Comparison of ENCODE assay signal across 17 cellular contexts in genomic region chr10:100742936-100743335, GRCh38. TPM values are rescaled to one million over a fixed set of nuclear protein-coding genes. Genes with fewer than 3 reads are reported as not detected.
"Had no signal": no experiment of that assay in that cellular context is flagged by ENCODE, and none has a peak within 500 bp of the region (broad histone marks: within the 10 kb centered on the region; RNA-seq: fewer than 3 reads in every experiment).

No MANE protein-coding gene starts in this region.

- H3K36me3 ChIP-seq: left lung, neutrophil, stomach had no signal

- H3K27ac ChIP-seq: epithelial cell of prostate, left lung, neutrophil, parathyroid adenoma, stomach had no signal

- H2AFZ ChIP-seq: parathyroid adenoma had no signal

- DNase-seq: activated effector memory CD4-positive, alpha-beta T cell treated with Interleukin-2 at 50 U/mL for 16 hours; aorta; left lung had no signal

- H3K4me3 Mint-ChIP-seq: activated CD4-positive, alpha-beta T cell treated with anti-CD3 and anti-CD28 coated beads, Interleukin-2, amount 10 ng/mL, durations not matched to agents 7 days and 5 days; activated naive CD4-positive, alpha-beta T cell treated with anti-CD3 and anti-CD28 coated beads, Interleukin-2, amount 10 ng/mL, durations not matched to agents 7 days and 5 days had no signal

- H3K36me3 Mint-ChIP-seq: stimulated activated effector memory CD8-positive, alpha-beta T cell treated with anti-CD3 and anti-CD28 coated beads, Interleukin-12 subunit alpha, Interleukin-12 subunit beta, amount 100 ng/mL, for 72 hours; type B pancreatic cell had no signal

- H3K4me1 ChIP-seq: parathyroid adenoma had no signal

- H3K79me2 ChIP-seq: parathyroid adenoma had no signal

- H3K4me3 ChIP-seq: left lung, stomach had no signal

- H3K9me3 Mint-ChIP-seq: activated CD4-positive, alpha-beta T cell treated with anti-CD3 and anti-CD28 coated beads, Interleukin-2, amount 10 ng/mL, durations not matched to agents 7 days and 5 days; activated naive CD4-positive, alpha-beta T cell treated with anti-CD3 and anti-CD28 coated beads, Interleukin-2, amount 10 ng/mL, durations not matched to agents 7 days and 5 days; effector memory CD8-positive, alpha-beta T cell; stimulated activated effector memory CD8-positive, alpha-beta T cell treated with anti-CD3 and anti-CD28 coated beads, Interleukin-12 subunit alpha, Interleukin-12 subunit beta, amount 100 ng/mL, for 72 hours; type B pancreatic cell had no signal

- H3K9ac ChIP-seq: parathyroid adenoma had no signal

- H3K27ac Mint-ChIP-seq: activated CD4-positive, alpha-beta T cell treated with anti-CD3 and anti-CD28 coated beads, Interleukin-2, amount 10 ng/mL, durations not matched to agents 7 days and 5 days; effector memory CD8-positive, alpha-beta T cell; stimulated activated effector memory CD8-positive, alpha-beta T cell treated with anti-CD3 and anti-CD28 coated beads, Interleukin-12 subunit alpha, Interleukin-12 subunit beta, amount 100 ng/mL, for 72 hours had no signal

- H3K9me3 ChIP-seq: left lung, neutrophil, stomach had no signal

RNA-seq across cellular contexts. Expression of gene PAX2, which starts 2.4 kb away (rescaled TPM):
- total RNA-seq: activated CD4-positive, alpha-beta T cell treated with anti-CD3 and anti-CD28 coated beads, Interleukin-2, amount 10 ng/mL, durations not matched to agents 7 days and 5 days; aorta; left lung; mammary epithelial cell; sciatic nerve; stomach; T-helper 1 cell treated with Interleukin-12 subunit alpha and Interleukin-12 subunit beta and Interleukin-4 antibody, amounts not matched to agents 30 ng/mL and 1 ng/mL, for 36 hours; temporal lobe had no signal
- polyA plus RNA-seq: aorta, keratinocyte, mammary epithelial cell, stomach had no signal
